1 cellular context compared by ENCODE assay signal in genomic region chr6:46484081-46484820, GRCh38.
TF ChIP-seq lines count a peak whose summit lies in the region.

No MANE protein-coding gene starts in this region.

TF ChIP-seq in HepG2, 621 proteins besides CTCF, POLR2A, EP300 and RAD21:
- TF ChIP-seq PATZ1 (CRISPR knock-in tag; IDR thresholded peaks at IDR 0.05) = no peak
- no peak for TF ChIP-seq ELF4 (CRISPR knock-in tag; IDR thresholded peaks at IDR 0.05; ENCODE audit: borderline replicate concordance)
- TF ChIP-seq ZNF710 (CRISPR knock-in tag; IDR thresholded peaks at IDR 0.05; ENCODE audit: borderline replicate concordance) = no peak
- TF ChIP-seq MAFK (conservative IDR thresholded peaks at IDR 0.05 in 1 of 2, IDR thresholded peaks at IDR 0.05 in 1 of 2; ENCODE audit: low read length in 2 of 2) = peak in 1 of 2 experiments; percentile 62; a peak in 2 of 4 replicates
- TF ChIP-seq TRIM22 (IDR thresholded peaks at IDR 0.05) = no peak
- peak; percentile 37; the same call in 1 of the 2 replicates for TF ChIP-seq MAFF (IDR thresholded peaks at IDR 0.05; ENCODE audit: low read depth, low read length)
